Comparison of ENCODE assay signal across 13 cellular contexts in genomic region chr3:8579101-8579500, GRCh38.
A peak's percentile ranks its signal among the peaks of the same experiment; 100 is the strongest.
DNase-seq lines count a peak whose midpoint lies in the region; ATAC-seq and TF ChIP-seq lines count a peak whose summit lies in the region.
"Had no signal": no experiment of that assay in that cellular context is flagged by ENCODE, and none has a peak within 500 bp of the region (broad histone marks: within the 10 kb centered on the region; RNA-seq: fewer than 3 reads in every experiment).

No MANE protein-coding gene starts in this region.

- no peak for TF ChIP-seq CTCF in GM12864 (IDR thresholded peaks at IDR 0.05; ENCODE audit: low read depth, low read length, missing control alignments)
- TF ChIP-seq CTCF in sigmoid colon (IDR thresholded peaks at IDR 0.05): no peak

- no peaks in the 10 kb centered on the region for H3K36me3 ChIP-seq in sigmoid colon

- no peaks in the 10 kb centered on the region for H3K36me3 Mint-ChIP-seq in activated T-cell treated with anti-CD3 and anti-CD28 coated beads, Interleukin-2, amount 50 U/mL, for 24 hours (ENCODE audit: low read depth)
- H3K36me3 Mint-ChIP-seq in natural killer cell treated with Interleukin-12 subunit alpha and Interleukin-12 subunit beta and Interleukin-15 and Interleukin-18, amount 100 ng/mL, for 72 hours: no peaks in the 10 kb centered on the region
- H3K36me3 Mint-ChIP-seq: activated CD8-positive, alpha-beta memory T cell treated with anti-CD3 and anti-CD28 coated beads, Interleukin-2, amount 10 ng/mL, durations not matched to agents 7 days and 5 days had no signal

- no peak for TF ChIP-seq EP300 in sigmoid colon (IDR thresholded peaks at IDR 0.05)

- no peak overlapping the region for H3K4me3 Mint-ChIP-seq in activated T-cell treated with anti-CD3 and anti-CD28 coated beads, Interleukin-2, amount 50 U/mL, for 24 hours
- no peak overlapping the region for H3K4me3 Mint-ChIP-seq in natural killer cell treated with Interleukin-12 subunit alpha and Interleukin-12 subunit beta and Interleukin-15 and Interleukin-18, amount 100 ng/mL, for 72 hours
- H3K4me3 Mint-ChIP-seq: activated CD8-positive, alpha-beta memory T cell treated with anti-CD3 and anti-CD28 coated beads, Interleukin-2, amount 10 ng/mL, durations not matched to agents 7 days and 5 days had no signal

- TF ChIP-seq POLR2A in sigmoid colon (IDR thresholded peaks at IDR 0.05): no peak

- H3K4me1 Mint-ChIP-seq in activated T-cell treated with anti-CD3 and anti-CD28 coated beads, Interleukin-2, amount 50 U/mL, for 24 hours (ENCODE audit: low read depth): no peaks in the 10 kb centered on the region
- H3K4me1 Mint-ChIP-seq in natural killer cell treated with Interleukin-12 subunit alpha and Interleukin-12 subunit beta and Interleukin-15 and Interleukin-18, amount 100 ng/mL, for 72 hours (ENCODE audit: low read depth in 2 of 2): no peaks in the 10 kb centered on the region
- H3K4me1 Mint-ChIP-seq: activated CD8-positive, alpha-beta memory T cell treated with anti-CD3 and anti-CD28 coated beads, Interleukin-2, amount 10 ng/mL, durations not matched to agents 7 days and 5 days had no signal

- ATAC-seq in GM19468 (IDR thresholded peaks at IDR 0.05; ENCODE audit: extremely low read depth, unreplicated experiment) (peak; percentile 97), HG03103 (IDR thresholded peaks at IDR 0.05; ENCODE audit: low read depth, unreplicated experiment) (peak; percentile 99)
- ATAC-seq in natural killer cell treated with Interleukin-12 subunit alpha and Interleukin-12 subunit beta and Interleukin-15 and Interleukin-18, amount 100 ng/mL, for 72 hours: no peak
- ATAC-seq: activated CD8-positive, alpha-beta memory T cell treated with anti-CD3 and anti-CD28 coated beads, Interleukin-2, amount 10 ng/mL, durations not matched to agents 7 days and 5 days had no signal

- H3K4me3 ChIP-seq in GM12864 (ENCODE audit: low read depth, low read length) (no peak overlapping the region), sigmoid colon (no peak overlapping the region)
- H3K4me3 ChIP-seq: lung, PC-9 had no signal

- H3K27me3 ChIP-seq in sigmoid colon: no peaks in the 10 kb centered on the region

- no peaks in the 10 kb centered on the region for H3K4me1 ChIP-seq in sigmoid colon

- no peaks in the 10 kb centered on the region for H3K9me3 Mint-ChIP-seq in activated T-cell treated with anti-CD3 and anti-CD28 coated beads, Interleukin-2, amount 50 U/mL, for 24 hours
- no peaks in the 10 kb centered on the region for H3K9me3 Mint-ChIP-seq in natural killer cell treated with Interleukin-12 subunit alpha and Interleukin-12 subunit beta and Interleukin-15 and Interleukin-18, amount 100 ng/mL, for 72 hours

- 52 to 61% methylated on average over 5 of the region's 5 CpGs for WGBS in sigmoid colon, 2 donors

- no peak overlapping the region for H3K27ac Mint-ChIP-seq in activated T-cell treated with anti-CD3 and anti-CD28 coated beads, Interleukin-2, amount 50 U/mL, for 24 hours
- no peak overlapping the region for H3K27ac Mint-ChIP-seq in natural killer cell treated with Interleukin-12 subunit alpha and Interleukin-12 subunit beta and Interleukin-15 and Interleukin-18, amount 100 ng/mL, for 72 hours
- H3K27ac Mint-ChIP-seq: activated CD8-positive, alpha-beta memory T cell treated with anti-CD3 and anti-CD28 coated beads, Interleukin-2, amount 10 ng/mL, durations not matched to agents 7 days and 5 days had no signal

- H3K27me3 Mint-ChIP-seq in activated T-cell treated with anti-CD3 and anti-CD28 coated beads, Interleukin-2, amount 50 U/mL, for 24 hours: no peaks in the 10 kb centered on the region
- peaks cover 0 to 2% of the 10 kb centered on the region in 2 donors for H3K27me3 Mint-ChIP-seq in natural killer cell treated with Interleukin-12 subunit alpha and Interleukin-12 subunit beta and Interleukin-15 and Interleukin-18, amount 100 ng/mL, for 72 hours
- H3K27me3 Mint-ChIP-seq: activated CD8-positive, alpha-beta memory T cell treated with anti-CD3 and anti-CD28 coated beads, Interleukin-2, amount 10 ng/mL, durations not matched to agents 7 days and 5 days had no signal

- peak; percentile 49 for DNase-seq in GM12864 (ENCODE audit: low read depth)
- DNase-seq in amniotic epithelial cell (ENCODE audit: low read depth): peak; percentile 51
- DNase-seq in activated T-cell treated with anti-CD3 and anti-CD28 coated beads, Interleukin-2, amount 50 U/mL, for 24 hours: no peak
- no peak for DNase-seq in sigmoid colon
- no peak for DNase-seq in NOMO-1 (lab: John Stamatoyannopoulos, UW; ENCODE audit: unreplicated experiment in 2 of 2)
- no peak for DNase-seq in natural killer cell treated with Interleukin-12 subunit alpha and Interleukin-12 subunit beta and Interleukin-15 and Interleukin-18, amount 100 ng/mL, for 72 hours (ENCODE audit: low spot score)
- DNase-seq: activated CD8-positive, alpha-beta memory T cell treated with anti-CD3 and anti-CD28 coated beads, Interleukin-2, amount 10 ng/mL, durations not matched to agents 7 days and 5 days; PC-9; stimulated activated CD4-positive, alpha-beta T cell treated with anti-CD3 and anti-CD28 coated beads, Interleukin-1b, Interleukin-23, amount 100 ng/mL, for 48 hours had no signal

- no peak overlapping the region for H3K27ac ChIP-seq in sigmoid colon
- H3K27ac ChIP-seq: C4-2B, PC-9 had no signal

- intact Hi-C loops in sigmoid colon (cut with DNase I): no loop called here

- H3K9me3 ChIP-seq in sigmoid colon: no peaks in the 10 kb centered on the region

Comparison
In these comparisons a context has a peak if more than half of its experiments do, and no peak if none do; other contexts are left out.
1. DNase-seq: peak in GM12864 (single experiment) and amniotic epithelial cell (single experiment); none in activated T-cell treated with anti-CD3 and anti-CD28 coated beads, Interleukin-2, amount 50 U/mL, for 24 hours (single experiment), sigmoid colon (single experiment), NOMO-1 (0 of 2) and natural killer cell treated with Interleukin-12 subunit alpha and Interleukin-12 subunit beta and Interleukin-15 and Interleukin-18, amount 100 ng/mL, for 72 hours (single experiment).
2. ATAC-seq: peak in GM19468 (single experiment) and HG03103 (single experiment); none in natural killer cell treated with Interleukin-12 subunit alpha and Interleukin-12 subunit beta and Interleukin-15 and Interleukin-18, amount 100 ng/mL, for 72 hours (0 of 2).